1 cellular context compared by ENCODE assay signal in the genomic region with DNA sequence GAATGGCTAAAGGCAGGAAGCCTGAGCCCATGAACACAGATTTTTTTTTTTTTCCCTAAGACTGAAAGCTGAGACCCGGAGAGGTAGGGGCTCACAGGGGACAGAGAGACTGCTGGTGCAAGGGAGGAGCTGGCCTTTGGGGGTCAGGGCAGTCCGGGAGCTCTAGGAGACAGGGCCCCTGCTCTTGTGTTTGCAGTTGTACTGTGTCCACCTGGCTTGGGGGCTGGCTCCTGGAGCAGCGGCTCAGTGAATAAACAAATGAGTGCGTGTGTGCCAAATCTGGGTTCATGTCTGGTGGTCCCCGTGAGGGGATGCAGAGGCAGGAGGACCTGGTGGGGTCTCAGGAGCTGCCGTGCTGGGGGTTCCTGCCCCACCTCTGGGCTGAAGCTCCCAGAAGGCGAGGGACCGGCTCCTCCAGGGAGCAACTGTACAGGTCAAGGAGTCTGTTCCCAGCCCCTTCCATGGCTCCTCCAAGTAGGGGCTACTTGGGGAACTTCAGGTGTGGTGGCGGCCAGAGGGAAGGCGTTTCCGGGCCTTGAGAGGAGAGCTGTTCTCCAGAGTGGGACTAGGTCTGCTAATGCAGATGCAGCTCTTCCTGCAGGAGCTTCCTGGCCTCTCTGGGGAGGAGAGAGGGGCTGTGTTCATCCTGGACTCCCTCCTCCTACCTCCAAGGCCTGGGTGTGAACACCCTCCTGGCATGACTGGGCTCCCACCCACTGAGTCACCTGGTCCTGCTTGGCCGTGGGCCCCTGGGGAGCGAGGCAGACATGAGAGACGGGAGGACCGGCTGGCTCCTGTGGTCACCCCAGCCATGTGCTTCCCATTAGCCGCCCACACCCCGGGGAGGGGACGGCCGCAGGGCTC.
TF ChIP-seq lines count a peak whose summit lies in the region.

No MANE protein-coding gene starts in this region.

TF ChIP-seq in HepG2, 621 proteins besides CTCF, POLR2A, EP300 and RAD21 (continued from another document and continues in another):
- TF ChIP-seq ARHGAP35 (CRISPR knock-in tag; IDR thresholded peaks at IDR 0.05; ENCODE audit: borderline replicate concordance) = peak; percentile 60
- no peak for TF ChIP-seq PAF1 (CRISPR knock-in tag; IDR thresholded peaks at IDR 0.05)
- TF ChIP-seq, protein P1, sequence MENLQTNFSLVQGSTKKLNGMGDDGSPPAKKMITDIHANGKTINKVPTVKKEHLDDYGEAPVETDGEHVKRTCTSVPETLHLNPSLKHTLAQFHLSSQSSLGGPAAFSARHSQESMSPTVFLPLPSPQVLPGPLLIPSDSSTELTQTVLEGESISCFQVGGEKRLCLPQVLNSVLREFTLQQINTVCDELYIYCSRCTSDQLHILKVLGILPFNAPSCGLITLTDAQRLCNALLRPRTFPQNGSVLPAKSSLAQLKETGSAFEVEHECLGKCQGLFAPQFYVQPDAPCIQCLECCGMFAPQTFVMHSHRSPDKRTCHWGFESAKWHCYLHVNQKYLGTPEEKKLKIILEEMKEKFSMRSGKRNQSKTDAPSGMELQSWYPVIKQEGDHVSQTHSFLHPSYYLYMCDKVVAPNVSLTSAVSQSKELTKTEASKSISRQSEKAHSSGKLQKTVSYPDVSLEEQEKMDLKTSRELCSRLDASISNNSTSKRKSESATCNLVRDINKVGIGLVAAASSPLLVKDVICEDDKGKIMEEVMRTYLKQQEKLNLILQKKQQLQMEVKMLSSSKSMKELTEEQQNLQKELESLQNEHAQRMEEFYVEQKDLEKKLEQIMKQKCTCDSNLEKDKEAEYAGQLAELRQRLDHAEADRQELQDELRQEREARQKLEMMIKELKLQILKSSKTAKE (CRISPR knock-in tag; IDR thresholded peaks at IDR 0.05; ENCODE audit: borderline replicate concordance) = peak; percentile 78
- TF ChIP-seq CAMTA2 (CRISPR knock-in tag; IDR thresholded peaks at IDR 0.05; ENCODE audit: borderline replicate concordance) = no peak; the same call in 1 of the 2 replicates
- no peak for TF ChIP-seq CREM (IDR thresholded peaks at IDR 0.05)
- TF ChIP-seq CREM (CRISPR knock-in tag; IDR thresholded peaks at IDR 0.05) = no peak
- TF ChIP-seq ELF4 (CRISPR knock-in tag; IDR thresholded peaks at IDR 0.05; ENCODE audit: borderline replicate concordance) = no peak
- TF ChIP-seq, protein P2, sequence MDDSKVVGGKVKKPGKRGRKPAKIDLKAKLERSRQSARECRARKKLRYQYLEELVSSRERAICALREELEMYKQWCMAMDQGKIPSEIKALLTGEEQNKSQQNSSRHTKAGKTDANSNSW (CRISPR knock-in tag; IDR thresholded peaks at IDR 0.05; ENCODE audit: borderline replicate concordance) = no peak; the same call in 1 of the 2 replicates
- peak; percentile 58 for TF ChIP-seq ZBTB38 (CRISPR knock-in tag; IDR thresholded peaks at IDR 0.05)
- TF ChIP-seq ZNF12 (CRISPR knock-in tag; IDR thresholded peaks at IDR 0.05) = no peak
- no peak for TF ChIP-seq ZFP1 (CRISPR knock-in tag; IDR thresholded peaks at IDR 0.05)
- TF ChIP-seq, protein P3, sequence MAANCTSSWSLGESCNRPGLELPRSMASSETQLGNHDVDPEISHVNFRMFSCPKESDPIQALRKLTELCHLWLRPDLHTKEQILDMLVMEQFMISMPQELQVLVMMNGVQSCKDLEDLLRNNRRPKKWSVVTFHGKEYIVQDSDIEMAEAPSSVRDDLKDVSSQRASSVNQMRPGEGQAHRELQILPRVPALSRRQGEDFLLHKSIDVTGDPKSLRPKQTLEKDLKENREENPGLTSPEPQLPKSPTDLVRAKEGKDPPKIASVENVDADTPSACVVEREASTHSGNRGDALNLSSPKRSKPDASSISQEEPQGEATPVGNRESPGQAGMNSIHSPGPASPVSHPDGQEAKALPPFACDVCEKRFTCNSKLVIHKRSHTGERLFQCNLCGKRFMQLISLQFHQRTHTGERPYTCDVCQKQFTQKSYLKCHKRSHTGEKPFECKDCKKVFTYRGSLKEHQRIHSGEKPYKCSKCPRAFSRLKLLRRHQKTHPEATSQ (CRISPR knock-in tag; IDR thresholded peaks at IDR 0.05; ENCODE audit: borderline replicate concordance) = 0 out of 2 replicates have a peak, but pooled peaks have one; percentile 79
- 0 out of 2 replicates have a peak, but pooled peaks have one; percentile 48 for TF ChIP-seq RELA (CRISPR knock-in tag; IDR thresholded peaks at IDR 0.05)
- TF ChIP-seq, protein P4, sequence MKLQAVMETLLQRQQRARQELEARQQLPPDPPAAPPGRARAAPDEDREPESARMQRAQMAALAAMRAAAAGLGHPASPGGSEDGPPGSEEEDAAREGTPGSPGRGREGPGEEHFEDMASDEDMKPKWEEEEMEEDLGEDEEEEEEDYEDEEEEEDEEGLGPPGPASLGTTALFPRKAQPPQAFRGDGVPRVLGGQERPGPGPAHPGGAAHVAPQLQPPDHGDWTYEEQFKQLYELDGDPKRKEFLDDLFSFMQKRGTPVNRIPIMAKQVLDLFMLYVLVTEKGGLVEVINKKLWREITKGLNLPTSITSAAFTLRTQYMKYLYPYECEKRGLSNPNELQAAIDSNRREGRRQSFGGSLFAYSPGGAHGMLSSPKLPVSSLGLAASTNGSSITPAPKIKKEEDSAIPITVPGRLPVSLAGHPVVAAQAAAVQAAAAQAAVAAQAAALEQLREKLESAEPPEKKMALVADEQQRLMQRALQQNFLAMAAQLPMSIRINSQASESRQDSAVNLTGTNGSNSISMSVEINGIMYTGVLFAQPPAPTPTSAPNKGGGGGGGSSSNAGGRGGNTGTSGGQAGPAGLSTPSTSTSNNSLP (IDR thresholded peaks at IDR 0.05; ENCODE audit: low read depth, low read length) = no peak
- 0 out of 2 replicates have a peak, but pooled peaks have one; percentile 51 for TF ChIP-seq TMF1 (CRISPR knock-in tag; IDR thresholded peaks at IDR 0.05; ENCODE audit: low read depth)
- peak; percentile 84; the same call in 1 of the 2 replicates for TF ChIP-seq SMYD3 (CRISPR knock-in tag; IDR thresholded peaks at IDR 0.05)
- TF ChIP-seq PITX1 (CRISPR knock-in tag; IDR thresholded peaks at IDR 0.05) = peak; percentile 87
- TF ChIP-seq HMG20B (CRISPR knock-in tag; conservative IDR thresholded peaks at IDR 0.05) = no peak; the same call in 1 of the 2 replicates
- 0 out of 2 replicates have a peak, but pooled peaks have one; percentile 62 for TF ChIP-seq ZNF678 (CRISPR knock-in tag; IDR thresholded peaks at IDR 0.05)
- TF ChIP-seq, protein P5, sequence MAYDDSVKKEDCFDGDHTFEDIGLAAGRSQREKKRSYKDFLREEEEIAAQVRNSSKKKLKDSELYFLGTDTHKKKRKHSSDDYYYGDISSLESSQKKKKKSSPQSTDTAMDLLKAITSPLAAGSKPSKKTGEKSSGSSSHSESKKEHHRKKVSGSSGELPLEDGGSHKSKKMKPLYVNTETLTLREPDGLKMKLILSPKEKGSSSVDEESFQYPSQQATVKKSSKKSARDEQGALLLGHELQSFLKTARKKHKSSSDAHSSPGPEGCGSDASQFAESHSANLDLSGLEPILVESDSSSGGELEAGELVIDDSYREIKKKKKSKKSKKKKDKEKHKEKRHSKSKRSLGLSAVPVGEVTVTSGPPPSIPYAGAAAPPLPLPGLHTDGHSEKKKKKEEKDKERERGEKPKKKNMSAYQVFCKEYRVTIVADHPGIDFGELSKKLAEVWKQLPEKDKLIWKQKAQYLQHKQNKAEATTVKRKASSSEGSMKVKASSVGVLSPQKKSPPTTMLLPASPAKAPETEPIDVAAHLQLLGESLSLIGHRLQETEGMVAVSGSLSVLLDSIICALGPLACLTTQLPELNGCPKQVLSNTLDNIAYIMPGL (CRISPR knock-in tag; IDR thresholded peaks at IDR 0.05; ENCODE audit: borderline replicate concordance in 1 of 2, low read depth in 1 of 2) = 0 out of 4 replicates have a peak, but pooled peaks of 1 of the 2 experiments have one; percentile 9
- 0 out of 2 replicates have a peak, but pooled peaks have one; percentile 55 for TF ChIP-seq NFATC3 (CRISPR knock-in tag; IDR thresholded peaks at IDR 0.05)
- peak; percentile 96 for TF ChIP-seq MYC (CRISPR knock-in tag; IDR thresholded peaks at IDR 0.05; ENCODE audit: borderline replicate concordance)
- TF ChIP-seq CBX5 (CRISPR knock-in tag; IDR thresholded peaks at IDR 0.05; ENCODE audit: borderline replicate concordance) = peak; percentile 35; the same call in 1 of the 2 replicates
- TF ChIP-seq ZNF570 (CRISPR knock-in tag; IDR thresholded peaks at IDR 0.05; ENCODE audit: borderline replicate concordance) = no peak
- TF ChIP-seq, protein P6, sequence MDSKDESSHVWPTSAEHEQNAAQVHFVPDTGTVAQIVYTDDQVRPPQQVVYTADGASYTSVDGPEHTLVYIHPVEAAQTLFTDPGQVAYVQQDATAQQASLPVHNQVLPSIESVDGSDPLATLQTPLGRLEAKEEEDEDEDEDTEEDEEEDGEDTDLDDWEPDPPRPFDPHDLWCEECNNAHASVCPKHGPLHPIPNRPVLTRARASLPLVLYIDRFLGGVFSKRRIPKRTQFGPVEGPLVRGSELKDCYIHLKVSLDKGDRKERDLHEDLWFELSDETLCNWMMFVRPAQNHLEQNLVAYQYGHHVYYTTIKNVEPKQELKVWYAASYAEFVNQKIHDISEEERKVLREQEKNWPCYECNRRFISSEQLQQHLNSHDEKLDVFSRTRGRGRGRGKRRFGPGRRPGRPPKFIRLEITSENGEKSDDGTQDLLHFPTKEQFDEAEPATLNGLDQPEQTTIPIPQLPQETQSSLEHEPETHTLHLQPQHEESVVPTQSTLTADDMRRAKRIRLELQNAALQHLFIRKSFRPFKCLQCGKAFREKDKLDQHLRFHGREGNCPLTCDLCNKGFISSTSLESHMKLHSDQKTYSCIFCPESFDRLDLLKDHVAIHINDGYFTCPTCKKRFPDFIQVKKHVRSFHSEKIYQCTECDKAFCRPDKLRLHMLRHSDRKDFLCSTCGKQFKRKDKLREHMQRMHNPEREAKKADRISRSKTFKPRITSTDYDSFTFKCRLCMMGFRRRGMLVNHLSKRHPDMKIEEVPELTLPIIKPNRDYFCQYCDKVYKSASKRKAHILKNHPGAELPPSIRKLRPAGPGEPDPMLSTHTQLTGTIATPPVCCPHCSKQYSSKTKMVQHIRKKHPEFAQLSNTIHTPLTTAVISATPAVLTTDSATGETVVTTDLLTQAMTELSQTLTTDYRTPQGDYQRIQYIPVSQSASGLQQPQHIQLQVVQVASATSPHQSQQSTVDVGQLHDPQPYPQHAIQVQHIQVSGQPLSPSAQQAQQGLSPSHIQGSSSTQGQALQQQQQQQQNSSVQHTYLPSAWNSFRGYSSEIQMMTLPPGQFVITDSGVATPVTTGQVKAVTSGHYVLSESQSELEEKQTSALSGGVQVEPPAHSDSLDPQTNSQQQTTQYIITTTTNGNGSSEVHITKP (CRISPR knock-in tag; IDR thresholded peaks at IDR 0.05; ENCODE audit: low read depth) = no peak
- TF ChIP-seq, protein P7, sequence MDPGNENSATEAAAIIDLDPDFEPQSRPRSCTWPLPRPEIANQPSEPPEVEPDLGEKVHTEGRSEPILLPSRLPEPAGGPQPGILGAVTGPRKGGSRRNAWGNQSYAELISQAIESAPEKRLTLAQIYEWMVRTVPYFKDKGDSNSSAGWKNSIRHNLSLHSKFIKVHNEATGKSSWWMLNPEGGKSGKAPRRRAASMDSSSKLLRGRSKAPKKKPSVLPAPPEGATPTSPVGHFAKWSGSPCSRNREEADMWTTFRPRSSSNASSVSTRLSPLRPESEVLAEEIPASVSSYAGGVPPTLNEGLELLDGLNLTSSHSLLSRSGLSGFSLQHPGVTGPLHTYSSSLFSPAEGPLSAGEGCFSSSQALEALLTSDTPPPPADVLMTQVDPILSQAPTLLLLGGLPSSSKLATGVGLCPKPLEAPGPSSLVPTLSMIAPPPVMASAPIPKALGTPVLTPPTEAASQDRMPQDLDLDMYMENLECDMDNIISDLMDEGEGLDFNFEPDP (CRISPR knock-in tag; conservative IDR thresholded peaks at IDR 0.05) = no peak
- no peak for TF ChIP-seq ZNF543 (CRISPR knock-in tag; IDR thresholded peaks at IDR 0.05)
- TF ChIP-seq, protein P8, sequence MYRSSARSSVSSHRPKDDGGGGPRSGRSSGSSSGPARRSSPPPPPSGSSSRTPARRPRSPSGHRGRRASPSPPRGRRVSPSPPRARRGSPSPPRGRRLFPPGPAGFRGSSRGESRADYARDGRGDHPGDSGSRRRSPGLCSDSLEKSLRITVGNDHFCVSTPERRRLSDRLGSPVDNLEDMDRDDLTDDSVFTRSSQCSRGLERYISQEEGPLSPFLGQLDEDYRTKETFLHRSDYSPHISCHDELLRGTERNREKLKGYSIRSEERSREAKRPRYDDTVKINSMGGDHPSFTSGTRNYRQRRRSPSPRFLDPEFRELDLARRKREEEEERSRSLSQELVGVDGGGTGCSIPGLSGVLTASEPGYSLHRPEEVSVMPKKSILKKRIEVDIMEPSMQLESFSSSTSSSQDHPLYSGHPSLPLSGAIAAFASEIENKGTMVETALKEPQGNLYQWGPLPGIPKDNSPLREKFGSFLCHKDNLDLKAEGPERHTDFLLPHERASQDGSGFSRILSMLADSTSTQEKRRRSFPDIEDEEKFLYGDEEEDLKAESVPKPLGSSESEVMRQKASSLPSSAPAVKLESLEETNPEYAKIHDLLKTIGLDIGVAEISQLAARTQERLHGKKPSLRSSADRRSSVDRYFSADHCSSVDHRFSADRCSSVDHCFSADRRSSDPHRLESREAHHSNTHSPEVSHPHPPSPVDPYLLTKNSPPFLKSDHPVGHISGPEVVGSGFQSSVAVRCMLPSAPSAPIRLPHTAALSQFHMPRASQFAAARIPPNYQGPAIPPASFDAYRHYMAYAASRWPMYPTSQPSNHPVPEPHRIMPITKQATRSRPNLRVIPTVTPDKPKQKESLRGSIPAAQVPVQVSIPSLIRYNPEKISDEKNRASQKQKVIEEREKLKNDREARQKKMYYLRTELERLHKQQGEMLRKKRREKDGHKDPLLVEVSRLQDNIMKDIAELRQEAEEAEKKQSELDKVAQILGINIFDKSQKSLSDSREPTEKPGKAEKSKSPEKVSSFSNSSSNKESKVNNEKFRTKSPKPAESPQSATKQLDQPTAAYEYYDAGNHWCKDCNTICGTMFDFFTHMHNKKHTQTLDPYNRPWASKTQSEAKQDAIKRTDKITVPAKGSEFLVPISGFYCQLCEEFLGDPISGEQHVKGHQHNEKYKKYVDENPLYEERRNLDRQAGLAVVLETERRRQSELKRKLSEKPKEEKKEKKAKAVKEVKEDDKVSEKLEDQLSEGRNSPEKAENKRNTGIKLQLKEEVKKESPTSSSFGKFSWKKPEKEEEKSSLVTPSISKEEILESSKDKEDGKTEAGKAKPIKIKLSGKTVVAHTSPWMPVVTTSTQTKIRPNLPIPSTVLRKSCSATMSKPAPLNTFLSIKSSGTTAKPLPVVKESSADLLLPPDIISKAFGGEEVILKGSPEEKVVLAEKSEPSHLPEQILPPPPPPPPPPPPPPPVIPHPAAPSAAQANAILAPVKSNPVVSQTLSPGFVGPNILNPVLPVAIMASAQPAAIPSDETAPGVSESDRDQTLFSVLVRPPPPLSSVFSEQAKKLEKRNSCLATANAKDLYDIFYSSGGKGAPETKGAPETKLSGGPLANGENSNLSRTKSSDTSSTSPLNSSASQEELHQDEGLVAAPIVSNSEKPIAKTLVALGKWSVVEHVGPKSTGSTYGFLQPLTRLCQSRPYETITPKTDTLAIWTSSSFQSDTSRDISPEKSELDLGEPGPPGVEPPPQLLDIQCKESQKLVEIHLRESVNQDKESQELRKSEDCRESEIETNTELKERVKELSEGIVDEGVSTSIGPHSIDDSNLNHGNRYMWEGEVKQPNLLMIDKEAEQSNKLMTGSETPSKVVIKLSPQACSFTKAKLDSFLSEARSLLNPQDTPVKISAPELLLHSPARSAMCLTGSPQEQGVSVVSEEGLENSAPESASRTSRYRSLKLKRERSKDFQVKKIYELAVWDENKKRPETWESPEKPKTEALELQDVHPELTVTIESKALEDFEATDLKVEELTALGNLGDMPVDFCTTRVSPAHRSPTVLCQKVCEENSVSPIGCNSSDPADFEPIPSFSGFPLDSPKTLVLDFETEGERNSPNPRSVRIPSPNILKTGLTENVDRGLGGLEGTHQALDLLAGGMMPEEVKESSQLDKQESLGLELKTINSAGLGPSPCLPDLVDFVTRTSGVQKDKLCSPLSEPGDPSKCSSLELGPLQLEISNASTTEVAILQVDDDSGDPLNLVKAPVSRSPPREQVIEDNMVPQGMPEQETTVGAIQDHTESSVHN (CRISPR knock-in tag; IDR thresholded peaks at IDR 0.05) = no peak
- no peak for TF ChIP-seq KAT2B (IDR thresholded peaks at IDR 0.05; ENCODE audit: borderline replicate concordance, low read depth, low read length)
- peak; percentile 57; the same call in 1 of the 2 replicates for TF ChIP-seq NFKB2 (CRISPR knock-in tag; IDR thresholded peaks at IDR 0.05; ENCODE audit: borderline replicate concordance)
- TF ChIP-seq RBAK (CRISPR knock-in tag; IDR thresholded peaks at IDR 0.05) = no peak
